In genomic region chr22:40674274-40674673, GRCh38 we compare ENCODE assay signal across 29 cellular contexts. TPM values are rescaled to one million over a fixed set of nuclear protein-coding genes. Genes with fewer than 3 reads are reported as not detected.
"Had no signal": no experiment of that assay in that cellular context is flagged by ENCODE, and none has a peak within 500 bp of the region (broad histone marks: within the 10 kb centered on the region; RNA-seq: fewer than 3 reads in every experiment).

No MANE protein-coding gene starts in this region.

- H3K9me3 ChIP-seq: esophagus squamous epithelium, gastrocnemius medialis, left ventricle myocardium inferior, lower lobe of right lung, mucosa of descending colon had no signal

- DNase-seq: dermis blood vessel endothelial cell; dorsolateral prefrontal cortex; effector CD4-positive, alpha-beta T cell; effector memory CD4-positive, alpha-beta T cell; erythroblast; esophagus squamous epithelium; foreskin fibroblast; foreskin melanocyte; gastrocnemius medialis; glutamatergic neuron; head of caudate nucleus; heart right ventricle; hypothalamus; immature natural killer cell; islet precursor cell; kidney; kidney glomerular epithelial cell; left colon; left ventricle myocardium inferior; lower lobe of right lung; mesenchymal stem cell; mucosa of descending colon had no signal

- H3K27ac ChIP-seq: coronary artery, dorsolateral prefrontal cortex, epithelial cell of prostate, esophagus squamous epithelium, left ventricle myocardium inferior had no signal

- FAIRE-seq: colon, kidney had no signal

- ATAC-seq: esophagus mucosa, gastrocnemius medialis, left colon, left lobe of liver, lower lobe of right lung, mucosa of descending colon had no signal

- H3K4me3 ChIP-seq: coronary artery, dorsolateral prefrontal cortex, esophagus squamous epithelium, gastrocnemius medialis, heart right ventricle, left ventricle myocardium inferior, lower lobe of right lung, mucosa of descending colon had no signal

RNA-seq across cellular contexts. Expression of gene MCHR1, which starts 5.0 kb away (rescaled TPM):
- total RNA-seq: dermis blood vessel endothelial cell, esophagus mucosa, kidney, left colon, lower lobe of right lung, lung microvascular endothelial cell, mesenteric fat pad had no signal
- polyA plus RNA-seq: immature natural killer cell had no signal
